In genomic region chr5:173187054-173187743, GRCh38 we compare ENCODE assay signal across 14 cellular contexts. TPM values are rescaled to one million over a fixed set of nuclear protein-coding genes. Genes with fewer than 3 reads are reported as not detected.
A peak's percentile ranks its signal among the peaks of the same experiment; 100 is the strongest.
DNase-seq lines count a peak whose midpoint lies in the region; ATAC-seq and TF ChIP-seq lines count a peak whose summit lies in the region.
"Had no signal": no experiment of that assay in that cellular context is flagged by ENCODE, and none has a peak within 500 bp of the region (broad histone marks: within the 10 kb centered on the region; RNA-seq: fewer than 3 reads in every experiment).

No MANE protein-coding gene starts in this region.

- no peaks in the 10 kb centered on the region for H3K9me3 ChIP-seq in Karpas-422 (ENCODE audit: low read length)
- H3K9me3 ChIP-seq: heart left ventricle had no signal

- H3K4me1 Mint-ChIP-seq in activated T-cell treated with anti-CD3 and anti-CD28 coated beads, Interleukin-2, amount 50 U/mL, for 72 hours (ENCODE audit: low read depth), result no peaks in the 10 kb centered on the region
- H3K4me1 Mint-ChIP-seq in stimulated activated naive B cell treated with anti-CD40 and anti-IgM and Interleukin-4, amounts not matched to agents 10 μg/mL and 1 μg/mL and 100 μg/mL, for 72 hours, result no peaks in the 10 kb centered on the region

- no peak overlapping the region for H3K4me2 ChIP-seq in Karpas-422 (ENCODE audit: low read depth, low read length, poor library complexity, severe bottlenecking)
- H3K4me2 ChIP-seq: BLaER1 treated with 17β-estradiol and CSF1 and Interleukin-3, amounts not matched to agents 10 nM and 100 nM had no signal

- no peaks in the 10 kb centered on the region for H3K9me2 ChIP-seq in Karpas-422 (replicated peaks; ENCODE audit: insufficient read depth, low read length)

- peak; percentile 16 for TF ChIP-seq CTCF in brain microvascular endothelial cell (IDR thresholded peaks at IDR 0.05; ENCODE audit: low read depth, low read length, missing control alignments)

- H3K36me3 ChIP-seq in Karpas-422 (ENCODE audit: insufficient read depth, low read length) (no peaks in the 10 kb centered on the region), brain microvascular endothelial cell (replicated peaks) (no peaks in the 10 kb centered on the region)
- H3K36me3 ChIP-seq: BLaER1 treated with 17β-estradiol and CSF1 and Interleukin-3, amounts not matched to agents 10 nM and 100 nM; heart left ventricle had no signal

- peak; percentile 76 to 84 for ATAC-seq in activated T-cell treated with anti-CD3 and anti-CD28 coated beads, Interleukin-2, amount 50 U/mL, for 72 hours (replicated peaks in 1 of 2)
- ATAC-seq in stimulated activated naive B cell treated with anti-CD40 and anti-IgM and Interleukin-4, amounts not matched to agents 10 μg/mL and 1 μg/mL and 100 μg/mL, for 72 hours (replicated peaks), result peak; percentile 60 to 65
- ATAC-seq in GM19351 (IDR thresholded peaks at IDR 0.05; ENCODE audit: unreplicated experiment), result no peak

- H2AFZ ChIP-seq in Karpas-422 (ENCODE audit: low read length), result no peak overlapping the region

- H3K4me1 ChIP-seq in Karpas-422 (ENCODE audit: low read length), result no peaks in the 10 kb centered on the region
- H3K4me1 ChIP-seq: BLaER1 treated with 17β-estradiol and CSF1 and Interleukin-3, amounts not matched to agents 10 nM and 100 nM; heart left ventricle had no signal

- no peaks in the 10 kb centered on the region for H4K20me1 ChIP-seq in Karpas-422 (ENCODE audit: insufficient read depth, low read depth, low read length)
- H4K20me1 ChIP-seq: BLaER1 treated with 17β-estradiol and CSF1 and Interleukin-3, amounts not matched to agents 10 nM and 100 nM had no signal

- H3K27me3 Mint-ChIP-seq in activated T-cell treated with anti-CD3 and anti-CD28 coated beads, Interleukin-2, amount 50 U/mL, for 72 hours (ENCODE audit: low read depth), result no peaks in the 10 kb centered on the region
- peaks cover 2 to 5% of the 10 kb centered on the region in 2 donors for H3K27me3 Mint-ChIP-seq in stimulated activated naive B cell treated with anti-CD40 and anti-IgM and Interleukin-4, amounts not matched to agents 10 μg/mL and 1 μg/mL and 100 μg/mL, for 72 hours

- no peaks in the 10 kb centered on the region for H3K9me3 Mint-ChIP-seq in activated T-cell treated with anti-CD3 and anti-CD28 coated beads, Interleukin-2, amount 50 U/mL, for 72 hours
- no peaks in the 10 kb centered on the region for H3K9me3 Mint-ChIP-seq in stimulated activated naive B cell treated with anti-CD40 and anti-IgM and Interleukin-4, amounts not matched to agents 10 μg/mL and 1 μg/mL and 100 μg/mL, for 72 hours

- no peak overlapping the region for H3K4me3 Mint-ChIP-seq in activated T-cell treated with anti-CD3 and anti-CD28 coated beads, Interleukin-2, amount 50 U/mL, for 72 hours
- H3K4me3 Mint-ChIP-seq in stimulated activated naive B cell treated with anti-CD40 and anti-IgM and Interleukin-4, amounts not matched to agents 10 μg/mL and 1 μg/mL and 100 μg/mL, for 72 hours, result no peak overlapping the region

- no peak overlapping the region for H3K9ac ChIP-seq in Karpas-422 (ENCODE audit: low read length)
- H3K9ac ChIP-seq: BLaER1 treated with 17β-estradiol and CSF1 and Interleukin-3, amounts not matched to agents 10 nM and 100 nM had no signal

- peak; percentile 2 to 26 for DNase-seq in activated T-cell treated with anti-CD3 and anti-CD28 coated beads, Interleukin-2, amount 50 U/mL, for 72 hours
- DNase-seq in activated T-cell treated with anti-CD3 and anti-CD28 coated beads for 4 hours (no peak), Karpas-422 (peak; percentile 80), brain microvascular endothelial cell (no peak), Ammon's horn (ENCODE audit: low spot score) (no peak), NCI-H2081 treated with DMSO at 0.1 percent for 48 hours (lab: John Stamatoyannopoulos, UW) (no peak)
- no peak for DNase-seq in stimulated activated naive B cell treated with anti-CD40 and anti-IgM and Interleukin-4, amounts not matched to agents 10 μg/mL and 1 μg/mL and 100 μg/mL, for 72 hours
- DNase-seq: activated effector memory CD4-positive, alpha-beta T cell treated with Interleukin-2 at 50 U/mL for 16 hours; dermis blood vessel endothelial cell; heart left ventricle had no signal

- no peaks in the 10 kb centered on the region for H3K79me2 ChIP-seq in Karpas-422 (ENCODE audit: low read length)

- no peaks in the 10 kb centered on the region for H3K36me3 Mint-ChIP-seq in activated T-cell treated with anti-CD3 and anti-CD28 coated beads, Interleukin-2, amount 50 U/mL, for 72 hours (ENCODE audit: insufficient read depth in 2 of 2)
- H3K36me3 Mint-ChIP-seq in stimulated activated naive B cell treated with anti-CD40 and anti-IgM and Interleukin-4, amounts not matched to agents 10 μg/mL and 1 μg/mL and 100 μg/mL, for 72 hours, result peaks cover 0 to 2% of the 10 kb centered on the region in 2 donors

- H3K27me3 ChIP-seq in Karpas-422 (ENCODE audit: low read length) (no peaks in the 10 kb centered on the region), brain microvascular endothelial cell (replicated peaks) (no peaks in the 10 kb centered on the region)
- H3K27me3 ChIP-seq: BLaER1 treated with 17β-estradiol and CSF1 and Interleukin-3, amounts not matched to agents 10 nM and 100 nM; heart left ventricle had no signal

- no peak overlapping the region for H3K27ac Mint-ChIP-seq in activated T-cell treated with anti-CD3 and anti-CD28 coated beads, Interleukin-2, amount 50 U/mL, for 72 hours
- no peak overlapping the region for H3K27ac Mint-ChIP-seq in stimulated activated naive B cell treated with anti-CD40 and anti-IgM and Interleukin-4, amounts not matched to agents 10 μg/mL and 1 μg/mL and 100 μg/mL, for 72 hours

- H3K27ac ChIP-seq in Karpas-422 (ENCODE audit: low read length), result no peak overlapping the region
- no peak overlapping the region for H3K27ac ChIP-seq in brain microvascular endothelial cell
- H3K27ac ChIP-seq: BLaER1 treated with 17β-estradiol and CSF1 and Interleukin-3, amounts not matched to agents 10 nM and 100 nM; heart left ventricle had no signal

- in situ Hi-C loops in brain microvascular endothelial cell (cut with HindIII; ENCODE audit: low pct_ligation_motif_present, low sequenced_read_pairs), result no loop called here

- H3K4me3 ChIP-seq in Karpas-422 (ENCODE audit: low read length) (no peak overlapping the region), brain microvascular endothelial cell (ENCODE audit: low read depth, low read length) (no peak overlapping the region)
- H3K4me3 ChIP-seq: BLaER1 treated with 17β-estradiol and CSF1 and Interleukin-3, amounts not matched to agents 10 nM and 100 nM; heart left ventricle had no signal

RNA-seq across cellular contexts. Expression of gene BNIP1, which starts 42.9 kb away (rescaled TPM):
- 10 to 100 TPM; 23.2 to 25.6 TPM for total RNA-seq in activated T-cell treated with anti-CD3 and anti-CD28 coated beads, Interleukin-2, amount 50 U/mL, for 72 hours
- 13.8 and 15.1 TPM in 2 replicates for total RNA-seq in Karpas-422 (2014; rRNA removed; shearing (Covaris generic); ENCODE audit: low replicate concordance)

RNA-seq across cellular contexts. Expression of gene NKX2-5, which starts 47.8 kb away (rescaled TPM):
- under 1 TPM in 1 of 2 donors, not detected in 1; 0.26 TPM for total RNA-seq in activated T-cell treated with anti-CD3 and anti-CD28 coated beads, Interleukin-2, amount 50 U/mL, for 72 hours
- not detected in 2 replicates for total RNA-seq in Karpas-422 (2014; rRNA removed; shearing (Covaris generic); ENCODE audit: low replicate concordance)
- total RNA-seq: dermis blood vessel endothelial cell, mucosa of gallbladder, subcutaneous adipose tissue had no signal

Comparison
In these comparisons a context has a peak if more than half of its experiments do, and no peak if none do; other contexts are left out.
1. DNase-seq: peak in activated T-cell treated with anti-CD3 and anti-CD28 coated beads, Interleukin-2, amount 50 U/mL, for 72 hours (2 of 2) and Karpas-422 (single experiment); none in activated T-cell treated with anti-CD3 and anti-CD28 coated beads for 4 hours (single experiment), brain microvascular endothelial cell (single experiment), stimulated activated naive B cell treated with anti-CD40 and anti-IgM and Interleukin-4, amounts not matched to agents 10 μg/mL and 1 μg/mL and 100 μg/mL, for 72 hours (single experiment), Ammon's horn (single experiment) and NCI-H2081 treated with DMSO at 0.1 percent for 48 hours (single experiment).